ENCODE assay signal across 1 cellular context in genomic region chr19:38676023-38676877, GRCh38.
TF ChIP-seq lines count a peak whose summit lies in the region.

No MANE protein-coding gene starts in this region.

TF ChIP-seq in K562, 482 proteins besides CTCF, POLR2A, EP300 and RAD21 (continued from another document and continues in another):
- peak; percentile 87 for TF ChIP-seq MYC (IDR thresholded peaks at IDR 0.05; ENCODE audit: low read depth, low read length)
- peak; percentile 31; the same call in 1 of the 2 replicates for TF ChIP-seq MYC (CRISPR knock-in tag; IDR thresholded peaks at IDR 0.05; ENCODE audit: borderline replicate concordance, low read depth)
- no peak for TF ChIP-seq ARID3B (CRISPR knock-in tag; IDR thresholded peaks at IDR 0.05; ENCODE audit: borderline replicate concordance)
- TF ChIP-seq NR4A1 (CRISPR knock-in tag; IDR thresholded peaks at IDR 0.05), result no peak
- TF ChIP-seq NR4A1 (tag; IDR thresholded peaks at IDR 0.05), result no peak; the same call in none of the 2 replicates
- TF ChIP-seq ZBTB11 (CRISPR knock-in tag; IDR thresholded peaks at IDR 0.05), result peak in 1 of 3 experiments; percentile 68; a peak in 2 of 6 replicates
- TF ChIP-seq DACH1 (IDR thresholded peaks at IDR 0.05; ENCODE audit: partially characterized antibody), result no peak
- TF ChIP-seq ZNF318 (IDR thresholded peaks at IDR 0.05; ENCODE audit: borderline replicate concordance in 1 of 2, low read depth in 1 of 2), result peak in 1 of 2 experiments; percentile 87; a peak in 2 of 4 replicates
- no peak for TF ChIP-seq TRIM25 (IDR thresholded peaks at IDR 0.05; ENCODE audit: borderline replicate concordance)
- no peak for TF ChIP-seq KLF10 (CRISPR knock-in tag; IDR thresholded peaks at IDR 0.05)
- no peak for TF ChIP-seq MGA (IDR thresholded peaks at IDR 0.05)
- TF ChIP-seq MTA2 (IDR thresholded peaks at IDR 0.05; ENCODE audit: low read depth), result peak; percentile 97
- no peak for TF ChIP-seq HNRNPL (IDR thresholded peaks at IDR 0.05; ENCODE audit: low read depth, low read length)
- no peak for TF ChIP-seq XRCC3 (IDR thresholded peaks at IDR 0.05)
- TF ChIP-seq ZNF24 (IDR thresholded peaks at IDR 0.05), result no peak
- TF ChIP-seq NCOA4 (IDR thresholded peaks at IDR 0.05; ENCODE audit: partially characterized antibody), result peak; percentile 64
- no peak for TF ChIP-seq ZNF830 (CRISPR knock-in tag; IDR thresholded peaks at IDR 0.05)
- no peak for TF ChIP-seq ZNF253 (CRISPR knock-in tag; conservative IDR thresholded peaks at IDR 0.05)
- 0 out of 2 replicates have a peak, but pooled peaks have one; percentile 43 for TF ChIP-seq ARID2 (IDR thresholded peaks at IDR 0.05)
- TF ChIP-seq SETDB1 (IDR thresholded peaks at IDR 0.05; ENCODE audit: low read length), result no peak
- TF ChIP-seq ZNF197 (CRISPR knock-in tag; IDR thresholded peaks at IDR 0.05; ENCODE audit: low read depth), result peak; percentile 85; the same call in 1 of the 2 replicates
- TF ChIP-seq CBFA2T3 (IDR thresholded peaks at IDR 0.05), result peak; percentile 99
- no peak for TF ChIP-seq RBM34 (IDR thresholded peaks at IDR 0.05; ENCODE audit: borderline replicate concordance, insufficient read depth, low read length)
- TF ChIP-seq HSF4 (CRISPR knock-in tag; IDR thresholded peaks at IDR 0.05; ENCODE audit: borderline replicate concordance), result no peak
- no peak for TF ChIP-seq CBX1 (IDR thresholded peaks at IDR 0.05; ENCODE audit: low read depth)
- no peak for TF ChIP-seq ZNF57 (CRISPR knock-in tag; IDR thresholded peaks at IDR 0.05)
- no peak for TF ChIP-seq ZNF778 (CRISPR knock-in tag; IDR thresholded peaks at IDR 0.05)
- no peak; the same call in 1 of the 2 replicates for TF ChIP-seq SMAD3 (CRISPR knock-in tag; conservative IDR thresholded peaks at IDR 0.05)
